ENCODE assay signal across 16 cellular contexts in the genomic region with DNA sequence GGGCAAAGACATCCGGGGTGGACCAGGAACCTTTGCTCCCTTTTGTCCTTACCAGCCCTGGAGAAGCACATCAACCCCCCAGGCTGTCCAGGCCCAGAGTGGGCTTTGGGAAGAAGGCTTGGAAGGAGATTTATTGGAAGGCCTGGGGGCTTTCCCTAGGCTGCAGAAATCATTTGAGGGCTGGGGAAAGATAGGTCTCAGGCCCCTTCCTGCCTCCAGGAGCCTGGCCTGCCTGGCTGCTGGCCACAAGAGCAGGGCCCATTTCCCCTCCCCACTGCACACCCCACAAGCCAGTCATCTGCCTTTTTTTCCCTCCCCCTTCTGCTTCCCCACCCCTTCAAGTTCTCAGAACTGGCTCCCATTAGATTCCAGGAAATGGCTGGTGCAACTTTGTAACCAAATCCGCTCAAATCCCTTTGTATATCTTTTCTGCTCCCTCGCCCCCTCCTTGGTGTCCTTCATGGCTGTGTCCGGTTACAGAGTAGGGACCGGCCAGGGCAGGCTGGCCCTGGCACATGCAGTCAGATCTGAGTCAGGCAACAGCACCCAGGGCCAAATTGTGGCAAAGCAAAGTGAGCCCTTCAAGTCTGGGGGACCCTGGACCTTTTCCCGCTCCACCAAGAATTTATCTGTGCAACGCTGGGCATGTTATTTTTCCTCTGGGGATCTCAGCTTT. TPM values are rescaled to one million over a fixed set of nuclear protein-coding genes. Genes with fewer than 3 reads are reported as not detected.
DNase-seq lines count a peak whose midpoint lies in the region; ATAC-seq, FAIRE-seq and TF ChIP-seq lines count a peak whose summit lies in the region.
"Had no signal": no experiment of that assay in that cellular context is flagged by ENCODE, and none has a peak within 500 bp of the region (broad histone marks: within the 10 kb centered on the region; RNA-seq: fewer than 3 reads in every experiment).

No MANE protein-coding gene starts in this region.

- H3K36me3 ChIP-seq in liver (ENCODE audit: control insufficient read depth in 4 of 4, insufficient read depth in 3 of 4, low read depth in 1 of 4, low read length in 3 of 4) (no peaks in the 10 kb centered on the region), HepG2 (replicated peaks in 1 of 2; ENCODE audit: control insufficient read depth in 1 of 2, insufficient read depth in 2 of 2, low read length in 2 of 2) (no peaks in the 10 kb centered on the region), adipocyte (ENCODE audit: control insufficient read depth, insufficient read depth, low read length, severe bottlenecking) (no peaks in the 10 kb centered on the region), aorta (ENCODE audit: control insufficient read depth in 1 of 2, insufficient read depth in 2 of 2, low read length in 1 of 2) (no peaks in the 10 kb centered on the region)
- H3K36me3 ChIP-seq: tibial artery had no signal

- H3K9me3 ChIP-seq in liver (ENCODE audit: control insufficient read depth in 4 of 4, low read length in 3 of 4) (no peaks in the 10 kb centered on the region), HepG2 (ENCODE audit: low read length) (no peaks in the 10 kb centered on the region), adipocyte (ENCODE audit: control insufficient read depth, low read length) (peaks cover 3% of the 10 kb centered on the region), aorta (ENCODE audit: control insufficient read depth, low read length) (no peaks in the 10 kb centered on the region)
- H3K9me3 ChIP-seq: tibial artery had no signal

- no peak for TF ChIP-seq EP300 in HepG2 (IDR thresholded peaks at IDR 0.05; ENCODE audit: low read depth in 2 of 2, low read length in 2 of 2)
- TF ChIP-seq EP300 in HepG2 (CRISPR knock-in tag; IDR thresholded peaks at IDR 0.05; ENCODE audit: borderline replicate concordance), result no peak

- TF ChIP-seq RAD21 in liver (IDR thresholded peaks at IDR 0.05) (no peak), HepG2 (CRISPR knock-in tag; IDR thresholded peaks at IDR 0.05) (no peak)

- no peak overlapping the region for H3K4me2 ChIP-seq in HepG2 (ENCODE audit: low read depth, low read length)

- peaks cover 0 to 3% (median 0%) of the 10 kb centered on the region in 4 donors for H3K4me1 ChIP-seq in liver (ENCODE audit: control insufficient read depth in 4 of 4, insufficient read depth in 4 of 4, low read length in 3 of 4)
- peaks cover 13% of the 10 kb centered on the region; the same call in 1 of the 2 replicates for H3K4me1 ChIP-seq in HepG2 (ENCODE audit: insufficient read depth, low read length)
- H3K4me1 ChIP-seq in adipocyte (ENCODE audit: control insufficient read depth, insufficient read depth, low read length), result peaks cover 10% of the 10 kb centered on the region
- H3K4me1 ChIP-seq in aorta (ENCODE audit: control insufficient read depth in 1 of 2, insufficient read depth in 2 of 2, low read length in 2 of 2), result no peaks in the 10 kb centered on the region

- CTCF ChIA-PET in HepG2 (lab: Yijun Ruan, JAX; ENCODE audit: low intra/inter-chr PET ratio, low total read pairs), result no interaction called here

- no peak for ATAC-seq in HepG2
- ATAC-seq in aorta (ENCODE audit: low FRiP score), result peak; percentile 73

- no peak for TF ChIP-seq CTCF in liver (IDR thresholded peaks at IDR 0.05; ENCODE audit: low read depth, low read length, missing input control)
- no peak for TF ChIP-seq CTCF in HepG2 (CRISPR knock-in tag; IDR thresholded peaks at IDR 0.05)

- H3K27ac ChIP-seq in liver (ENCODE audit: low read depth in 1 of 2, low read length in 2 of 2) (no peak overlapping the region), HepG2 (ENCODE audit: extremely low read length, insufficient read depth, low read length) (no peak overlapping the region), aorta (ENCODE audit: low read depth in 1 of 2, low read length in 2 of 2) (no peak overlapping the region)

- no TSS peak for BruUV-seq in HepG2 (replicated peaks; lab: Mats Ljungman, UMichigan)

- FAIRE-seq in HepG2 (lab: Jason Lieb, UNC), result no peak
- FAIRE-seq: colon had no signal

- H2AFZ ChIP-seq in HepG2 (ENCODE audit: low read length), result no peak overlapping the region

- H3K27me3 ChIP-seq in liver (ENCODE audit: control insufficient read depth in 4 of 4, insufficient read depth in 4 of 4, low read length in 3 of 4) (no peaks in the 10 kb centered on the region), HepG2 (ENCODE audit: control insufficient read depth in 1 of 2, insufficient read depth in 2 of 2, low read length in 2 of 2) (peaks cover 0 to 11% of the 10 kb centered on the region in 2 experiments; a peak in 2 of 5 replicates), adipocyte (replicated peaks; ENCODE audit: control insufficient read depth, insufficient read depth, low read length) (peaks cover 5% of the 10 kb centered on the region), aorta (ENCODE audit: control insufficient read depth in 1 of 2, insufficient read depth in 2 of 2, low read length in 1 of 2) (no peaks in the 10 kb centered on the region)
- H3K27me3 ChIP-seq: tibial artery had no signal

- H3K9ac ChIP-seq in liver (ENCODE audit: low read depth in 1 of 2, low read length in 2 of 2) (no peak overlapping the region), HepG2 (ENCODE audit: insufficient read depth, low read depth, low read length) (no peak overlapping the region), adipocyte (ENCODE audit: low read length) (no peak overlapping the region)

- DNase-seq in HepG2 (ENCODE audit: low spot score) (no peak), adipocyte (ENCODE audit: low read depth) (peak; percentile 71), myocyte (ENCODE audit: low read depth) (peak; percentile 24), aorta (peak in 1 of 2 donors; percentile 78), ACHN (no peak), AML-193 (lab: John Stamatoyannopoulos, UW) (no peak), SHP77 (lab: John Stamatoyannopoulos, UW) (no peak)
- DNase-seq: NCI-H1436 treated with DMSO at 0.1 percent for 48 hours, tibial artery had no signal

- TF ChIP-seq POLR2A in HepG2 (IDR thresholded peaks at IDR 0.05; ENCODE audit: insufficient read depth in 1 of 2, low read depth in 2 of 2, low read length in 2 of 2), result no peak

- no peak overlapping the region for H3K4me3 ChIP-seq in liver (ENCODE audit: low read depth in 1 of 3, low read length in 3 of 3)
- H3K4me3 ChIP-seq in HepG2 (replicated peaks in 1 of 3; ENCODE audit: insufficient read depth in 1 of 3, low read depth in 2 of 3, low read length in 3 of 3), result no peak overlapping the region
- H3K4me3 ChIP-seq in adipocyte (ENCODE audit: low read length), result no peak overlapping the region
- H3K4me3 ChIP-seq in aorta (ENCODE audit: low read length in 2 of 2), result no peak overlapping the region
- H3K4me3 ChIP-seq: tibial artery had no signal

- 66% methylated on average over 7 of the region's 7 CpGs for WGBS in liver
- WGBS in HepG2 (ENCODE audit: low lambda C conversion rate), result 39% methylated on average over 7 of the region's 7 CpGs
- WGBS in aorta, 2 donors, result 29 to 30% methylated on average over 7 of the region's 7 CpGs

- POLR2A ChIA-PET in HepG2 (lab: Yijun Ruan, JAX), result no interaction called here

- H3K79me2 ChIP-seq in HepG2 (ENCODE audit: insufficient read depth, low read length), result no peaks in the 10 kb centered on the region

- in situ Hi-C loops in HepG2 (cut with HindIII; ENCODE audit: extremely low pct_ligation_motif_present, low pct_unique_long_range_greater_than_20kb) (no loop called here), ACHN (cut with HindIII; ENCODE audit: low pct_ligation_motif_present, low pct_unique_long_range_greater_than_20kb, low sequenced_read_pairs) (no loop called here)

- H4K20me1 ChIP-seq in HepG2 (ENCODE audit: insufficient read depth, low read length), result no peaks in the 10 kb centered on the region

- intact Hi-C loops in HepG2 (cut with micrococcal nuclease; ENCODE audit: unreplicated experiment) (no loop called here), aorta (cut with DNase I) (loop anchor here (5.0 to 10.0 kb wide), 2 partner anchors 86 to 183 kb away; partner anchors contain the start of gene IGFBP5 (in 1 of the 2))

TF ChIP-seq in liver, 16 proteins besides CTCF, POLR2A, EP300 and RAD21 (continues in another document):
- no peak for TF ChIP-seq JUND (IDR thresholded peaks at IDR 0.05)

TF ChIP-seq in HepG2, 621 proteins besides CTCF, POLR2A, EP300 and RAD21 (continues in another document):
- no peak for TF ChIP-seq MZF1 (CRISPR knock-in tag; IDR thresholded peaks at IDR 0.05; ENCODE audit: borderline replicate concordance)
- no peak for TF ChIP-seq ZNF816 (CRISPR knock-in tag; IDR thresholded peaks at IDR 0.05; ENCODE audit: borderline replicate concordance)
- no peak for TF ChIP-seq MATR3 (CRISPR knock-in tag; IDR thresholded peaks at IDR 0.05)

RNA-seq across cellular contexts. Expression of gene TNP1, which starts 20.8 kb away (rescaled TPM):
- total RNA-seq in liver, result not detected
- not detected for polyA plus RNA-seq in liver
- not detected in 2 replicates for total RNA-seq in HepG2 (2016; rRNA removed; fragmentation: Illumina TruSeq; extraction: Trizol)
- not detected in 2 replicates for total RNA-seq in HepG2 (2016; cell fraction: cytosol; rRNA removed; fragmentation: Illumina TruSeq; extraction: Trizol; ENCODE audit: low read depth)
- total RNA-seq in HepG2 (2016; cell fraction: insoluble cytoplasmic fraction; rRNA removed; fragmentation: Illumina TruSeq; extraction: Trizol), result not detected in 2 replicates
- total RNA-seq in HepG2 (2016; cell fraction: membrane; rRNA removed; fragmentation: Illumina TruSeq; extraction: Trizol), result not detected in 2 replicates
- total RNA-seq in HepG2 (2016; cell fraction: nucleus; rRNA removed; fragmentation: Illumina TruSeq; extraction: Trizol), result not detected in 2 replicates
- polyA plus RNA-seq in HepG2 (2011; rRNA removed), result not detected in 2 replicates
- not detected in 2 replicates for polyA plus RNA-seq in HepG2 (2011; cell fraction: cytosol; rRNA removed)
- not detected in 2 replicates for polyA plus RNA-seq in HepG2 (2011; cell fraction: nucleus; rRNA removed)
- polyA plus RNA-seq in HepG2 (2012), result not detected in 2 replicates
- polyA plus RNA-seq in HepG2 (2016; cell fraction: cytosol; fragmentation: Illumina TruSeq; extraction: Trizol; ENCODE audit: low read depth), result 0.45 TPM in 1 of 2 replicates, not detected in the other
- not detected in 2 replicates for polyA plus RNA-seq in HepG2 (2016; cell fraction: insoluble cytoplasmic fraction; fragmentation: Illumina TruSeq; extraction: Trizol; ENCODE audit: low read depth)
- polyA plus RNA-seq in HepG2 (2016; cell fraction: membrane; fragmentation: Illumina TruSeq; extraction: Trizol; ENCODE audit: low read depth), result not detected in 2 replicates
- not detected in 2 replicates for polyA plus RNA-seq in HepG2 (2016; cell fraction: nucleus; fragmentation: Illumina TruSeq; extraction: Trizol; ENCODE audit: insufficient read depth, low read depth)
- not detected in 2 replicates for polyA minus RNA-seq in HepG2 (2011; rRNA and poly(A)+ RNA removed; ENCODE audit: low replicate concordance)
- not detected in 2 replicates for polyA minus RNA-seq in HepG2 (2011; cell fraction: cytosol; rRNA and poly(A)+ RNA removed)
- not detected in 2 replicates for polyA minus RNA-seq in HepG2 (2011; cell fraction: nucleus; rRNA and poly(A)+ RNA removed)
- not detected in 2 replicates for total RNA-seq in myocyte
- not detected for polyA plus RNA-seq in myocyte (2012)
- not detected for total RNA-seq in aorta
- not detected for polyA plus RNA-seq in aorta
- total RNA-seq: G401; lower leg skin; OCI-LY7; T-helper 2 cell treated with Interferon-gamma antibody and Interleukin-4, amounts not matched to agents 100 ng/mL and 5 ng/mL, for 36 hours had no signal
- polyA plus RNA-seq: BJ had no signal

Comparison
In these comparisons a context has a peak if more than half of its experiments do, and no peak if none do; other contexts are left out.
1. DNase-seq: peak in adipocyte (single experiment) and myocyte (single experiment); none in HepG2 (single experiment), ACHN (single experiment), AML-193 (0 of 2) and SHP77 (0 of 2).